In genomic region chr5:166726406-166726805, GRCh38 we compare ENCODE assay signal across 18 cellular contexts.
"Had no signal": no experiment of that assay in that cellular context is flagged by ENCODE, and none has a peak within 500 bp of the region (broad histone marks: within the 10 kb centered on the region; RNA-seq: fewer than 3 reads in every experiment).

No MANE protein-coding gene starts in this region.

- H3K36me3 Mint-ChIP-seq: immature natural killer cell, mesothelial cell of epicardium, natural killer cell had no signal

- FAIRE-seq: colon, keratinocyte had no signal

- H3K4me1 Mint-ChIP-seq: immature natural killer cell, natural killer cell had no signal

- H3K9me3 Mint-ChIP-seq: dendritic cell treated with granulocyte-macrophage colony-stimulating factor and Interleukin-4, amounts not matched to agents 40 ng/mL and 50 ng/mL, for 4 days; mesothelial cell of epicardium; neural crest cell had no signal

- H3K4me3 Mint-ChIP-seq: dendritic cell treated with granulocyte-macrophage colony-stimulating factor and Interleukin-4, amounts not matched to agents 40 ng/mL and 50 ng/mL, for 4 days; effector memory CD8-positive, alpha-beta T cell; immature natural killer cell; mesothelial cell of epicardium; natural killer cell; neural crest cell had no signal

- ATAC-seq: effector memory CD8-positive, alpha-beta T cell; gastroesophageal sphincter; natural killer cell; right cardiac atrium had no signal

- DNase-seq: effector memory CD8-positive, alpha-beta T cell; esophagus squamous epithelium; foreskin fibroblast; glutamatergic neuron; immature natural killer cell; left ventricle myocardium inferior; natural killer cell; posterior cingulate gyrus; right cardiac atrium; stimulated activated CD4-positive, alpha-beta T cell treated with anti-CD3 and anti-CD28 coated beads, Interleukin-2, amount 100 ng/mL, for 48 hours; stimulated activated naive CD4-positive, alpha-beta T cell treated with Interleukin-2 at 50 U/mL for 16 hours; trophoblast cell had no signal

- H3K27ac Mint-ChIP-seq: dendritic cell treated with granulocyte-macrophage colony-stimulating factor and Interleukin-4, amounts not matched to agents 40 ng/mL and 50 ng/mL, for 4 days; effector memory CD8-positive, alpha-beta T cell; immature natural killer cell; mesothelial cell of epicardium; natural killer cell had no signal

- H3K27me3 Mint-ChIP-seq: dendritic cell treated with granulocyte-macrophage colony-stimulating factor and Interleukin-4, amounts not matched to agents 40 ng/mL and 50 ng/mL, for 4 days; effector memory CD8-positive, alpha-beta T cell had no signal
